In the genomic region with DNA sequence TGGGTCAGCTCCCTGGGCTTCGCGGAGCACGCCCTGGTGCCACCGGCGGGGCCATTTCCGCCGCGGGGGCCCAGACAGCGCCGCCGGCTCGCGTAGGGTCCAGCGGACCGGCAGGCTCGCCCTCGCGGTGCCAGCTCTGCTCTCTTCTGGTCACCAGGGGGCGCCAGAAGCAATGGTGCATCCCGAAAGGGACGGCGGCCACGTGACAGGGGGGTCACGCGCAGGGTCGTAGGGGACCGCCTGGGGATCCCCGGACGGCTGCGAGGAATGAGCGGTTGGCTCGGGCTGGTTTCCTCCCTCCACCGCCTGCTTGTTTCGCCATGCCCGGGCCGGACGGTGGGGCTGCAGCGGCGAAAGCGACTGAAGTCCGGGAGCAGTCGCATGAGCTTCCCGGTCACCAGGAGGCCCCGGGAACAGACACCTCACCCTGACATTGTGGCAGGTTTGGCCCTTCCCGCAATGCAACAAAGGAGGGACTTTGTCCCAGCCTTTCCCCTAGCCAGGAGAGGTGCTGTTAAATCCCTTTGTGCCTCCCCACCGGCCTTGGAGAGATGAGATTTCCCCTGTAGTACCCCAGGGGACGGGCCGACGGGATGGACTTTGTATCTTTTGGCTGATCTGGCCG, we compare ENCODE assay signal across 8 cellular contexts. TPM values are rescaled to one million over a fixed set of nuclear protein-coding genes. Genes with fewer than 3 reads are reported as not detected.
DNase-seq lines count a peak whose midpoint lies in the region; ATAC-seq, FAIRE-seq and TF ChIP-seq lines count a peak whose summit lies in the region.

No MANE protein-coding gene starts in this region.

- TF ChIP-seq CTCF in AG04450 (IDR thresholded peaks at IDR 0.05; ENCODE audit: low read depth, low read length) (peak; percentile 55), MM.1S (IDR thresholded peaks at IDR 0.05; ENCODE audit: low read length) (0 out of 2 replicates have a peak, but pooled peaks have one; percentile 7), WTC11 (IDR thresholded peaks at IDR 0.05) (peak; percentile 54; the same call in 1 of the 2 replicates), cardiac fibroblast (IDR thresholded peaks at IDR 0.05; ENCODE audit: low read depth, low read length) (peak; percentile 53)

- H3K27me3 Mint-ChIP-seq in WTC11 (ENCODE audit: low read depth): peaks cover 38% of the 10 kb centered on the region

- no peak overlapping the region for H3K27ac Mint-ChIP-seq in WTC11

- H3K4me1 ChIP-seq in MM.1S (ENCODE audit: low read length) (no peaks in the 10 kb centered on the region), small intestine (ENCODE audit: control insufficient read depth in 2 of 2, insufficient read depth in 1 of 2, low read depth in 1 of 2, low read length in 1 of 2) (no peaks in the 10 kb centered on the region)

- FAIRE-seq in small intestine (lab: Jason Lieb, UNC) (no peak), RCC 7860 (lab: Jason Lieb, UNC) (no peak)

- H3K4me2 ChIP-seq in MM.1S (ENCODE audit: low read depth, low read length): no peak overlapping the region

- H3K79me2 ChIP-seq in MM.1S (ENCODE audit: low read length): no peaks in the 10 kb centered on the region

- POLR2A ChIA-PET in AG04450 (lab: Yijun Ruan, JAX): no interaction called here
- POLR2A ChIA-PET in WTC11 (lab: Charles Lee): interaction anchor here (1.3 kb wide), 1 partner anchor 16 kb away, joined by 3 read pairs; the partner anchor contains the start of gene ZCCHC12

- 3 to 32% (median 9%) methylated on average over 36 to 50 of the region's 50 CpGs for WGBS in small intestine, 3 donors

- CTCF ChIA-PET in AG04450 (lab: Charles Lee): interaction anchor here (0.7 to 2.3 kb wide), 24 partner anchors 9 to 995 kb away, joined by 3 to 26 read pairs (median 4); partner anchors contain the start of gene ZCCHC12
- CTCF ChIA-PET in WTC11 (lab: Charles Lee): interaction anchor here (0.6 to 1.8 kb wide), 28 partner anchors 8 to 1087 kb away, joined by 3 to 34 read pairs (median 4); partner anchors contain the start of genes LONRF3 and ZCCHC12

- H3K27me3 ChIP-seq in AG04450 (ENCODE audit: control insufficient read depth, insufficient read depth, low read length) (no peaks in the 10 kb centered on the region), MM.1S (replicated peaks; ENCODE audit: insufficient read depth, low read length) (no peaks in the 10 kb centered on the region), small intestine (ENCODE audit: control insufficient read depth in 2 of 2, insufficient read depth in 2 of 2, low read length in 2 of 2) (no peaks in the 10 kb centered on the region)

- H3K9me3 ChIP-seq in AG04450 (ENCODE audit: control insufficient read depth, insufficient read depth, low read length) (no peaks in the 10 kb centered on the region), MM.1S (replicated peaks; ENCODE audit: insufficient read depth, low read length) (no peaks in the 10 kb centered on the region), small intestine (ENCODE audit: control insufficient read depth, low read depth) (no peaks in the 10 kb centered on the region)

- no peak overlapping the region for H3K9ac ChIP-seq in MM.1S (ENCODE audit: low read length)

- no peaks in the 10 kb centered on the region for H3K9me2 ChIP-seq in MM.1S (replicated peaks; ENCODE audit: insufficient read depth, low read length)

- DNase-seq in AG04450 (ENCODE audit: low read depth, low spot score) (no peak), MM.1S (no peak), WTC11 (ENCODE audit: low spot score) (peak; percentile 91), cardiac fibroblast (ENCODE audit: low read depth in 2 of 2) (peak; percentile 45 to 54), iris pigment epithelial cell (ENCODE audit: low read depth) (peak; percentile 31), small intestine (peak; percentile 53), RCC 7860 (ENCODE audit: low spot score) (no peak)

- no peak overlapping the region for H2AFZ ChIP-seq in MM.1S (ENCODE audit: low read length)

- no peaks in the 10 kb centered on the region for H3K36me3 Mint-ChIP-seq in WTC11

- ATAC-seq in GM19023 (IDR thresholded peaks at IDR 0.05; ENCODE audit: unreplicated experiment) (peak; percentile 89), WTC11 (peak; percentile 95)

- no peaks in the 10 kb centered on the region for H3F3A ChIP-seq in MM.1S (ENCODE audit: insufficient read depth, low read length)

- peak overlapping the region; percentile 62 for H3K4me3 Mint-ChIP-seq in WTC11

- peaks cover 9% of the 10 kb centered on the region for H3K4me1 Mint-ChIP-seq in WTC11

- H3K4me3 ChIP-seq in AG04450 (ENCODE audit: low read depth, low read length) (peak overlapping the region; percentile 52), MM.1S (ENCODE audit: low read length) (no peak overlapping the region), cardiac fibroblast (replicated peaks in 1 of 2; ENCODE audit: low read depth in 2 of 2, low read length in 2 of 2) (peak overlapping the region; percentile 45 to 47), small intestine (ENCODE audit: low read depth in 1 of 2, low read length in 2 of 2) (peak overlapping the region in 1 of 2 donors; percentile 16)

- H3K36me3 ChIP-seq in MM.1S (replicated peaks; ENCODE audit: insufficient read depth, low read length) (no peaks in the 10 kb centered on the region), small intestine (ENCODE audit: control insufficient read depth in 2 of 2, insufficient read depth in 2 of 2, low read length in 2 of 2) (no peaks in the 10 kb centered on the region)

- no peaks in the 10 kb centered on the region for H3K9me3 Mint-ChIP-seq in WTC11

- H3K27ac ChIP-seq in AG04450 (ENCODE audit: low read depth, low read length) (no peak overlapping the region), MM.1S (ENCODE audit: low read length) (no peak overlapping the region), small intestine (ENCODE audit: low read depth in 1 of 2, low read length in 1 of 2) (no peak overlapping the region)

- H4K20me1 ChIP-seq in MM.1S (ENCODE audit: insufficient read depth, low read length): no peaks in the 10 kb centered on the region

TF ChIP-seq in WTC11, 78 proteins besides CTCF, POLR2A, EP300 and RAD21 (continues in another document):
- peak; percentile 97 for TF ChIP-seq USF2 (CRISPR knock-in tag; IDR thresholded peaks at IDR 0.05)
- TF ChIP-seq, protein P1, sequence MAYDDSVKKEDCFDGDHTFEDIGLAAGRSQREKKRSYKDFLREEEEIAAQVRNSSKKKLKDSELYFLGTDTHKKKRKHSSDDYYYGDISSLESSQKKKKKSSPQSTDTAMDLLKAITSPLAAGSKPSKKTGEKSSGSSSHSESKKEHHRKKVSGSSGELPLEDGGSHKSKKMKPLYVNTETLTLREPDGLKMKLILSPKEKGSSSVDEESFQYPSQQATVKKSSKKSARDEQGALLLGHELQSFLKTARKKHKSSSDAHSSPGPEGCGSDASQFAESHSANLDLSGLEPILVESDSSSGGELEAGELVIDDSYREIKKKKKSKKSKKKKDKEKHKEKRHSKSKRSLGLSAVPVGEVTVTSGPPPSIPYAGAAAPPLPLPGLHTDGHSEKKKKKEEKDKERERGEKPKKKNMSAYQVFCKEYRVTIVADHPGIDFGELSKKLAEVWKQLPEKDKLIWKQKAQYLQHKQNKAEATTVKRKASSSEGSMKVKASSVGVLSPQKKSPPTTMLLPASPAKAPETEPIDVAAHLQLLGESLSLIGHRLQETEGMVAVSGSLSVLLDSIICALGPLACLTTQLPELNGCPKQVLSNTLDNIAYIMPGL (CRISPR knock-in tag; IDR thresholded peaks at IDR 0.05): peak; percentile 40; the same call in 1 of the 2 replicates
- TF ChIP-seq MAX (CRISPR knock-in tag; IDR thresholded peaks at IDR 0.05): peak; percentile 89
- TF ChIP-seq ETV6 (CRISPR knock-in tag; IDR thresholded peaks at IDR 0.05): 0 out of 2 replicates have a peak, but pooled peaks have one; percentile 49
- TF ChIP-seq ZNF232 (CRISPR knock-in tag; IDR thresholded peaks at IDR 0.05): 0 out of 2 replicates have a peak, but pooled peaks have one; percentile 27
- peak; percentile 98 for TF ChIP-seq USF1 (CRISPR knock-in tag; IDR thresholded peaks at IDR 0.05)
- TF ChIP-seq KAT7 (CRISPR knock-in tag; IDR thresholded peaks at IDR 0.05; ENCODE audit: borderline replicate concordance): no peak
- TF ChIP-seq FOXP4 (CRISPR knock-in tag; IDR thresholded peaks at IDR 0.05): 0 out of 2 replicates have a peak, but pooled peaks have one; percentile 28
- peak; percentile 38; the same call in 1 of the 2 replicates for TF ChIP-seq GABPB1 (CRISPR knock-in tag; IDR thresholded peaks at IDR 0.05)

RNA-seq across cellular contexts. Expression of gene ZCCHC12, which starts 15.8 kb away (rescaled TPM):
- 0.11 TPM in 2 replicates for polyA plus RNA-seq in AG04450 (2011; rRNA removed)
- 0.18 TPM in 1 of 2 replicates, not detected in the other for polyA minus RNA-seq in AG04450 (2011; rRNA and poly(A)+ RNA removed)
- 0.87 to 0.94 TPM (median 0.92 TPM) in 3 replicates for total RNA-seq in WTC11 (2021)
- polyA plus RNA-seq in small intestine: 1 to 10 TPM in 1 of 3 donors, not detected in 2; 1.8 TPM

Comparison
In these comparisons a context has a peak if more than half of its experiments do, and no peak if none do; other contexts are left out.
1. DNase-seq: peak in WTC11 (single experiment), cardiac fibroblast (2 of 2), iris pigment epithelial cell (single experiment) and small intestine (single experiment); none in AG04450 (single experiment), MM.1S (single experiment) and RCC 7860 (single experiment).
2. Peak in every context shown above with its lines, with median percentiles within 50 percentile points of each other: CTCF ChIP-seq.